23 cellular contexts compared by ENCODE assay signal in genomic region chr3:177792363-177793030, GRCh38.
"Had no signal": no experiment of that assay in that cellular context is flagged by ENCODE, and none has a peak within 500 bp of the region (broad histone marks: within the 10 kb centered on the region; RNA-seq: fewer than 3 reads in every experiment).

No MANE protein-coding gene starts in this region.

- H3K27me3 Mint-ChIP-seq: activated CD4-positive, alpha-beta T cell treated with anti-CD3 and anti-CD28 coated beads, Interleukin-2, amount 10 ng/mL, durations not matched to agents 24 days and 14 days; stimulated activated naive B cell treated with anti-CD40 and anti-IgM and Interleukin-4, amounts not matched to agents 10 μg/mL and 1 μg/mL and 100 μg/mL, for 72 hours had no signal

- H3K4me3 ChIP-seq: body of pancreas, gastrocnemius medialis, heart left ventricle, pancreas, tibial artery, vagina had no signal

- H3K27ac Mint-ChIP-seq: activated CD4-positive, alpha-beta T cell treated with anti-CD3 and anti-CD28 coated beads, Interleukin-2, amount 10 ng/mL, durations not matched to agents 24 days and 14 days; activated CD8-positive, alpha-beta T cell treated with anti-CD3 and anti-CD28 coated beads, Interleukin-2, amount 10 ng/mL, durations not matched to agents 7 days and 5 days; activated naive CD4-positive, alpha-beta T cell treated with anti-CD3 and anti-CD28 coated beads, Interleukin-2, amount 50 U/mL, for 72 hours; dendritic cell treated with granulocyte-macrophage colony-stimulating factor and Interleukin-4, amounts not matched to agents 40 ng/mL and 50 ng/mL, for 4 days; immature natural killer cell; nephron; stimulated activated naive B cell treated with anti-CD40 and anti-IgM and Interleukin-4, amounts not matched to agents 10 μg/mL and 1 μg/mL and 100 μg/mL, for 72 hours; T-helper 2 cell treated with Interferon-gamma antibody and Interleukin-4, amounts not matched to agents 5 μg/mL and 100 μg/mL, for 36 hours had no signal

- H3K27ac ChIP-seq: body of pancreas, gastrocnemius medialis, heart left ventricle, pancreas, tibial artery, vagina had no signal

- H3K36me3 Mint-ChIP-seq: stimulated activated naive B cell treated with anti-CD40 and anti-IgM and Interleukin-4, amounts not matched to agents 10 μg/mL and 1 μg/mL and 100 μg/mL, for 72 hours had no signal

- H3K4me1 Mint-ChIP-seq: central memory CD8-positive, alpha-beta T cell had no signal

- H3K27me3 ChIP-seq: body of pancreas, gastrocnemius medialis, heart left ventricle, pancreas, tibial artery, vagina had no signal

- H3K4me1 ChIP-seq: body of pancreas, gastrocnemius medialis, heart left ventricle, pancreas, vagina had no signal

- H3K9me3 Mint-ChIP-seq: central memory CD8-positive, alpha-beta T cell; dendritic cell treated with granulocyte-macrophage colony-stimulating factor and Interleukin-4, amounts not matched to agents 40 ng/mL and 50 ng/mL, for 4 days; nephron; T-helper 2 cell treated with Interferon-gamma antibody and Interleukin-4, amounts not matched to agents 5 μg/mL and 100 μg/mL, for 36 hours had no signal

- H3K4me3 Mint-ChIP-seq: activated CD4-positive, alpha-beta T cell treated with anti-CD3 and anti-CD28 coated beads, Interleukin-2, amount 10 ng/mL, durations not matched to agents 24 days and 14 days; activated CD8-positive, alpha-beta T cell treated with anti-CD3 and anti-CD28 coated beads, Interleukin-2, amount 10 ng/mL, durations not matched to agents 7 days and 5 days; central memory CD8-positive, alpha-beta T cell; dendritic cell treated with granulocyte-macrophage colony-stimulating factor and Interleukin-4, amounts not matched to agents 40 ng/mL and 50 ng/mL, for 4 days; immature natural killer cell; nephron; stimulated activated naive B cell treated with anti-CD40 and anti-IgM and Interleukin-4, amounts not matched to agents 10 μg/mL and 1 μg/mL and 100 μg/mL, for 72 hours; T-helper 2 cell treated with Interferon-gamma antibody and Interleukin-4, amounts not matched to agents 5 μg/mL and 100 μg/mL, for 36 hours had no signal

- DNase-seq: activated CD4-positive, alpha-beta T cell treated with anti-CD3 and anti-CD28 coated beads, Interleukin-2, amount 10 ng/mL, durations not matched to agents 24 days and 14 days; activated CD4-positive, CD25-positive, alpha-beta regulatory T cell; activated CD8-positive, alpha-beta memory T cell treated with anti-CD3 and anti-CD28 coated beads, Interleukin-2, amount 50 U/mL, for 4 hours; activated CD8-positive, alpha-beta T cell treated with anti-CD3 and anti-CD28 coated beads, Interleukin-2, amount 10 ng/mL, durations not matched to agents 7 days and 5 days; activated effector memory CD4-positive, alpha-beta T cell treated with anti-CD3 and anti-CD28 coated beads, Interleukin-2, amount 50 U/mL, for 16 hours; activated T-cell treated with anti-CD3 and anti-CD28 coated beads, Interleukin-2, amount 50 U/mL, for 48 hours; amniotic stem cell; body of pancreas; effector memory CD4-positive, alpha-beta T cell; gastrocnemius medialis; heart left ventricle; immature natural killer cell; mesendoderm; pancreas; stimulated activated CD4-positive, alpha-beta T cell treated with anti-CD3 and anti-CD28 coated beads, Interleukin-2, amount 100 ng/mL, for 48 hours; stimulated activated naive B cell treated with anti-CD40 and anti-IgM and Interleukin-4, amounts not matched to agents 10 μg/mL and 1 μg/mL and 100 μg/mL, for 72 hours; tibial artery had no signal

- H3K9me3 ChIP-seq: body of pancreas, gastrocnemius medialis, heart left ventricle, pancreas, tibial artery, vagina had no signal

- H3K36me3 ChIP-seq: gastrocnemius medialis, heart left ventricle, pancreas, tibial artery, vagina had no signal
